Comparison of ENCODE assay signal across 38 cellular contexts in genomic region chr13:96086736-96087135, GRCh38. TPM values are rescaled to one million over a fixed set of nuclear protein-coding genes. Genes with fewer than 3 reads are reported as not detected.
"Had no signal": no experiment of that assay in that cellular context is flagged by ENCODE, and none has a peak within 500 bp of the region (broad histone marks: within the 10 kb centered on the region; RNA-seq: fewer than 3 reads in every experiment).

No MANE protein-coding gene starts in this region.

- H3K4me3 ChIP-seq: adrenal gland, ascending aorta, body of pancreas, breast epithelium, cardiac muscle cell had no signal

- H3K9me3 Mint-ChIP-seq: activated naive CD4-positive, alpha-beta T cell treated with anti-CD3 and anti-CD28 coated beads, Interleukin-2, amount 10 ng/mL, durations not matched to agents 7 days and 5 days; activated naive CD4-positive, alpha-beta T cell treated with anti-CD3 and anti-CD28 coated beads, Interleukin-2, amount 50 U/mL, for 24 hours; activated naive CD8-positive, alpha-beta T cell treated with anti-CD3 and anti-CD28 coated beads for 36 hours; activated naive CD8-positive, alpha-beta T cell treated with anti-CD3 and anti-CD28 coated beads, Interleukin-2, amount 10 ng/mL, durations not matched to agents 7 days and 5 days; activated T-cell treated with anti-CD3 and anti-CD28 coated beads, Interleukin-2, amount 50 U/mL, for 24 hours; activated T-cell treated with anti-CD3 and anti-CD28 coated beads, Interleukin-2, amount 50 U/mL, for 4 hours; activated T-helper 1 cell treated with anti-CD3 and anti-CD28 coated beads, Interleukin-12 subunit alpha, Interleukin-12 subunit beta, Interleukin-2, Interleukin-4 antibody, amounts not matched to agents 30 ng/mL and 10 ng/mL and 1 ng/mL, durations not matched to agents 14 hours and 24 hours and 36 hours; activated T-helper 17 cell treated with anti-CD3 and anti-CD28 coated beads, Interleukin-2, amount 50 U/mL, for 72 hours; activated T-helper 2 cell treated with anti-CD3 and anti-CD28 coated beads, Interferon-gamma antibody, Interleukin-2, Interleukin-4, amounts not matched to agents 10 μg/mL and 5 μg/mL and 100 μg/mL, durations not matched to agents 14 hours and 24 hours and 36 hours; brain had no signal

- H3K4me3 Mint-ChIP-seq: activated naive CD4-positive, alpha-beta T cell treated with anti-CD3 and anti-CD28 coated beads for 36 hours; activated naive CD4-positive, alpha-beta T cell treated with anti-CD3 and anti-CD28 coated beads, Interleukin-2, amount 10 ng/mL, durations not matched to agents 7 days and 5 days; activated naive CD4-positive, alpha-beta T cell treated with anti-CD3 and anti-CD28 coated beads, Interleukin-2, amount 50 U/mL, for 24 hours; activated naive CD8-positive, alpha-beta T cell; activated naive CD8-positive, alpha-beta T cell treated with anti-CD3 and anti-CD28 coated beads for 36 hours; activated naive CD8-positive, alpha-beta T cell treated with anti-CD3 and anti-CD28 coated beads, Interleukin-2, amount 10 ng/mL, durations not matched to agents 7 days and 5 days; activated naive CD8-positive, alpha-beta T cell treated with anti-CD3 and anti-CD28 coated beads, Interleukin-2, amount 50 U/mL, for 24 hours; activated T-cell treated with anti-CD3 and anti-CD28 coated beads, Interleukin-2, amount 50 U/mL, for 24 hours; activated T-cell treated with anti-CD3 and anti-CD28 coated beads, Interleukin-2, amount 50 U/mL, for 4 hours; activated T-cell treated with anti-CD3 and anti-CD28 coated beads, Interleukin-2, amount 50 U/mL, for 72 hours; activated T-helper 1 cell treated with anti-CD3 and anti-CD28 coated beads, Interleukin-12 subunit alpha, Interleukin-12 subunit beta, Interleukin-2, Interleukin-4 antibody, amounts not matched to agents 30 ng/mL and 10 ng/mL and 1 ng/mL, durations not matched to agents 14 hours and 24 hours and 36 hours; activated T-helper 17 cell treated with anti-CD3 and anti-CD28 coated beads, Interleukin-2, amount 50 U/mL, for 72 hours; central memory CD8-positive, alpha-beta T cell had no signal

- H3K36me3 Mint-ChIP-seq: activated naive CD4-positive, alpha-beta T cell treated with anti-CD3 and anti-CD28 coated beads, Interleukin-2, amount 50 U/mL, for 24 hours; activated naive CD8-positive, alpha-beta T cell; activated naive CD8-positive, alpha-beta T cell treated with anti-CD3 and anti-CD28 coated beads for 36 hours; activated naive CD8-positive, alpha-beta T cell treated with anti-CD3 and anti-CD28 coated beads, Interleukin-2, amount 10 ng/mL, durations not matched to agents 7 days and 5 days; brain had no signal

- H3K27ac Mint-ChIP-seq: activated naive CD4-positive, alpha-beta T cell treated with anti-CD3 and anti-CD28 coated beads for 36 hours; activated naive CD4-positive, alpha-beta T cell treated with anti-CD3 and anti-CD28 coated beads, Interleukin-2, amount 10 ng/mL, durations not matched to agents 7 days and 5 days; activated naive CD4-positive, alpha-beta T cell treated with anti-CD3 and anti-CD28 coated beads, Interleukin-2, amount 50 U/mL, for 24 hours; activated naive CD4-positive, alpha-beta T cell treated with anti-CD3 and anti-CD28 coated beads, Interleukin-2, amount 50 U/mL, for 72 hours; activated naive CD8-positive, alpha-beta T cell; activated naive CD8-positive, alpha-beta T cell treated with anti-CD3 and anti-CD28 coated beads for 36 hours; activated naive CD8-positive, alpha-beta T cell treated with anti-CD3 and anti-CD28 coated beads, Interleukin-2, amount 10 ng/mL, durations not matched to agents 7 days and 5 days; activated naive CD8-positive, alpha-beta T cell treated with anti-CD3 and anti-CD28 coated beads, Interleukin-2, amount 50 U/mL, for 24 hours; activated T-cell treated with anti-CD3 and anti-CD28 coated beads, Interleukin-2, amount 50 U/mL, for 24 hours; activated T-cell treated with anti-CD3 and anti-CD28 coated beads, Interleukin-2, amount 50 U/mL, for 72 hours; activated T-helper 1 cell treated with anti-CD3 and anti-CD28 coated beads, Interleukin-12 subunit alpha, Interleukin-12 subunit beta, Interleukin-2, Interleukin-4 antibody, amounts not matched to agents 30 ng/mL and 10 ng/mL and 1 ng/mL, durations not matched to agents 14 hours and 24 hours and 36 hours; activated T-helper 17 cell treated with anti-CD3 and anti-CD28 coated beads, Interleukin-2, amount 50 U/mL, for 72 hours; activated T-helper 2 cell treated with anti-CD3 and anti-CD28 coated beads, Interferon-gamma antibody, Interleukin-2, Interleukin-4, amounts not matched to agents 10 μg/mL and 5 μg/mL and 100 μg/mL, durations not matched to agents 14 hours and 24 hours and 36 hours; brain had no signal

- DNase-seq: activated effector memory CD4-positive, alpha-beta T cell treated with anti-CD3 and anti-CD28 coated beads, Interleukin-2, amount 50 U/mL, for 16 hours; activated effector memory CD4-positive, alpha-beta T cell treated with Interleukin-2 at 50 U/mL for 16 hours; activated gamma-delta T cell; activated gamma-delta T cell treated with Interleukin-2 at 50 U/mL for 16 hours; activated naive CD4-positive, alpha-beta T cell; activated naive CD4-positive, alpha-beta T cell treated with anti-CD3 and anti-CD28 coated beads for 36 hours; activated naive CD4-positive, alpha-beta T cell treated with anti-CD3 and anti-CD28 coated beads, Interleukin-2, amount 10 ng/mL, durations not matched to agents 7 days and 5 days; activated naive CD4-positive, alpha-beta T cell treated with anti-CD3 and anti-CD28 coated beads, Interleukin-2, amount 50 U/mL, for 16 hours; activated naive CD4-positive, alpha-beta T cell treated with Interleukin-2 at 50 U/mL for 16 hours; activated naive CD8-positive, alpha-beta T cell treated with anti-CD3 and anti-CD28 coated beads for 36 hours; activated naive CD8-positive, alpha-beta T cell treated with anti-CD3 and anti-CD28 coated beads, Interleukin-2, amount 10 ng/mL, durations not matched to agents 7 days and 5 days; activated naive CD8-positive, alpha-beta T cell treated with anti-CD3 and anti-CD28 coated beads, Interleukin-2, amount 50 U/mL, for 24 hours; activated T-cell treated with anti-CD3 and anti-CD28 coated beads, Interleukin-2, amount 50 U/mL, for 24 hours; activated T-cell treated with anti-CD3 and anti-CD28 coated beads, Interleukin-2, amount 50 U/mL, for 4 hours; activated T-cell treated with anti-CD3 and anti-CD28 coated beads, Interleukin-2, amount 50 U/mL, for 48 hours; activated T-cell treated with anti-CD3 and anti-CD28 coated beads, Interleukin-2, amount 50 U/mL, for 72 hours; adrenal gland; amniotic stem cell; amygdala; anterior cingulate cortex; aorta; body of pancreas; brain microvascular endothelial cell; caudate nucleus; central memory CD4-positive, alpha-beta T cell; cerebellar nuclear complex had no signal

- H3K27ac ChIP-seq: adrenal gland, ascending aorta, body of pancreas, brain microvascular endothelial cell, breast epithelium, cardiac muscle cell had no signal

- H3K36me3 ChIP-seq: adrenal gland, ascending aorta, brain microvascular endothelial cell, breast epithelium, cardiac muscle cell had no signal

- ATAC-seq: activated naive CD4-positive, alpha-beta T cell treated with anti-CD3 and anti-CD28 coated beads, Interleukin-2, amount 50 U/mL, for 72 hours; activated naive CD8-positive, alpha-beta T cell treated with anti-CD3 and anti-CD28 coated beads, Interleukin-2, amount 50 U/mL, for 24 hours; activated T-cell treated with anti-CD3 and anti-CD28 coated beads, Interleukin-2, amount 50 U/mL, for 4 hours; activated T-cell treated with anti-CD3 and anti-CD28 coated beads, Interleukin-2, amount 50 U/mL, for 72 hours; activated T-helper 17 cell treated with anti-CD3 and anti-CD28 coated beads, Interleukin-2, amount 50 U/mL, for 72 hours; body of pancreas had no signal

- H3K4me1 Mint-ChIP-seq: activated naive CD4-positive, alpha-beta T cell treated with anti-CD3 and anti-CD28 coated beads, Interleukin-2, amount 50 U/mL, for 24 hours; activated naive CD8-positive, alpha-beta T cell treated with anti-CD3 and anti-CD28 coated beads, Interleukin-2, amount 10 ng/mL, durations not matched to agents 7 days and 5 days; activated naive CD8-positive, alpha-beta T cell treated with anti-CD3 and anti-CD28 coated beads, Interleukin-2, amount 50 U/mL, for 24 hours; activated T-helper 17 cell treated with anti-CD3 and anti-CD28 coated beads, Interleukin-2, amount 50 U/mL, for 72 hours; central memory CD8-positive, alpha-beta T cell had no signal

- H3K4me1 ChIP-seq: adrenal gland, breast epithelium had no signal

- H3K9me3 ChIP-seq: adrenal gland, ascending aorta, body of pancreas, breast epithelium had no signal

- H3K27me3 ChIP-seq: ascending aorta, body of pancreas had no signal

RNA-seq across cellular contexts. Expression of gene HS6ST3, which starts 3.2 kb away (rescaled TPM):
- total RNA-seq: activated naive CD4-positive, alpha-beta T cell treated with anti-CD3 and anti-CD28 coated beads for 36 hours; activated naive CD4-positive, alpha-beta T cell treated with anti-CD3 and anti-CD28 coated beads, Interleukin-2, amount 50 U/mL, for 72 hours; activated naive CD8-positive, alpha-beta T cell treated with anti-CD3 and anti-CD28 coated beads for 36 hours; activated naive CD8-positive, alpha-beta T cell treated with anti-CD3 and anti-CD28 coated beads, Interleukin-2, amount 10 ng/mL, durations not matched to agents 7 days and 5 days; activated T-cell treated with anti-CD3 and anti-CD28 coated beads, Interleukin-2, amount 50 U/mL, for 4 hours; activated T-cell treated with anti-CD3 and anti-CD28 coated beads, Interleukin-2, amount 50 U/mL, for 72 hours; activated T-helper 1 cell treated with anti-CD3 and anti-CD28 coated beads, Interleukin-12 subunit alpha, Interleukin-12 subunit beta, Interleukin-2, Interleukin-4 antibody, amounts not matched to agents 30 ng/mL and 10 ng/mL and 1 ng/mL, durations not matched to agents 14 hours and 24 hours and 36 hours; activated T-helper 17 cell treated with anti-CD3 and anti-CD28 coated beads, Interleukin-2, amount 50 U/mL, for 72 hours; activated T-helper 2 cell treated with anti-CD3 and anti-CD28 coated beads, Interferon-gamma antibody, Interleukin-2, Interleukin-4, amounts not matched to agents 10 μg/mL and 5 μg/mL and 100 μg/mL, durations not matched to agents 14 hours and 24 hours and 36 hours; chondrocyte had no signal
